ENCODE assay signal across 22 cellular contexts in the genomic region with DNA sequence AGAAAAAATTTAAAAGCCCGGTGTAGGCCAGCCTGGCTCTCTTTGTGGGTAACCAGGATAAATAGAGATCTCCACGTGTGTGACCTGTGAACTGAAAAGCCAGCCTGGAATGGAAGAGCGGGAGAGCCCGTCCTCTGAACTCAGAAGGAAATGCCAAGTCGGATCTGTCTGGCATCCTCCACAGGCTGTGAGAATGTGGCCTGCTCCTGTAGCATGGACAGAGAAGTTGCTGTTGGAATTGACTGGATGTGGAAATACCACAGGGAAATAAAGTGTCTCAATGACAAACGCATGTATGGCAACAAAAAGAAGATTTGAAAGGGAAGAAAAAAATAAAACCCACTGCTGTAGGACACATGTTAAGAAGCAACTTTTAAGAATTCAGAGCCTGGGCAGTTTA. TPM values are rescaled to one million over a fixed set of nuclear protein-coding genes. Genes with fewer than 3 reads are reported as not detected.
DNase-seq lines count a peak whose midpoint lies in the region; ATAC-seq and TF ChIP-seq lines count a peak whose summit lies in the region.
"Had no signal": no experiment of that assay in that cellular context is flagged by ENCODE, and none has a peak within 500 bp of the region (broad histone marks: within the 10 kb centered on the region; RNA-seq: fewer than 3 reads in every experiment).

No MANE protein-coding gene starts in this region.

- no peaks in the 10 kb centered on the region for H3K27me3 Mint-ChIP-seq in activated T-helper 17 cell treated with anti-CD3 and anti-CD28 coated beads, Interleukin-2, amount 50 U/mL, for 72 hours
- no peaks in the 10 kb centered on the region for H3K27me3 Mint-ChIP-seq in naive thymus-derived CD8-positive, alpha-beta T cell
- H3K27me3 Mint-ChIP-seq: CD4-positive, alpha-beta memory T cell had no signal

- peaks cover 95% of the 10 kb centered on the region for H3K36me3 Mint-ChIP-seq in activated T-helper 17 cell treated with anti-CD3 and anti-CD28 coated beads, Interleukin-2, amount 50 U/mL, for 72 hours (ENCODE audit: low read depth)
- H3K36me3 Mint-ChIP-seq in naive thymus-derived CD8-positive, alpha-beta T cell: peaks cover 5 to 82% (median 28%) of the 10 kb centered on the region in 3 donors

- H3K4me3 Mint-ChIP-seq in activated T-helper 17 cell treated with anti-CD3 and anti-CD28 coated beads, Interleukin-2, amount 50 U/mL, for 72 hours: no peak overlapping the region
- H3K4me3 Mint-ChIP-seq in naive thymus-derived CD8-positive, alpha-beta T cell: peak overlapping the region in 8 of 10 donors; percentile 7 to 56 (median 40)
- H3K4me3 Mint-ChIP-seq: GM23338 had no signal

- DNase-seq in AG08395 (ENCODE audit: low spot score): peak; percentile 40
- peak; percentile 69 for DNase-seq in AG10803 (ENCODE audit: low read depth)
- DNase-seq in naive thymus-derived CD8-positive, alpha-beta T cell: no peak
- DNase-seq in NCI-H748 (lab: John Stamatoyannopoulos, UW; ENCODE audit: unreplicated experiment): no peak
- DNase-seq: ACHN; BE2C; Calu3; CD4-positive, alpha-beta memory T cell; DMS53; EL; MM.1S; NCI-H1092; NCI-H1436 treated with DMSO at 0.1 percent for 48 hours; NCI-H2029; NCI-H2171; NCI-H446; NCI-H526 treated with DMSO at 0.1 percent for 48 hours had no signal

- no peaks in the 10 kb centered on the region for H3K9me3 Mint-ChIP-seq in activated T-helper 17 cell treated with anti-CD3 and anti-CD28 coated beads, Interleukin-2, amount 50 U/mL, for 72 hours
- peaks cover 0 to 1% (median 0%) of the 10 kb centered on the region in 9 donors for H3K9me3 Mint-ChIP-seq in naive thymus-derived CD8-positive, alpha-beta T cell
- H3K9me3 Mint-ChIP-seq: CD4-positive, alpha-beta memory T cell; GM23338 had no signal

- ATAC-seq in activated T-helper 17 cell treated with anti-CD3 and anti-CD28 coated beads, Interleukin-2, amount 50 U/mL, for 72 hours (replicated peaks): no peak
- no peak for ATAC-seq in naive thymus-derived CD8-positive, alpha-beta T cell
- no peak for ATAC-seq in HG03469 (IDR thresholded peaks at IDR 0.05; ENCODE audit: unreplicated experiment)
- no peak for ATAC-seq in activated CD4-positive, CD25-positive, alpha-beta regulatory T cell treated with anti-CD3 and anti-CD28 coated beads, Interleukin-2, amount 50 U/mL, for 24 hours
- ATAC-seq: GM23338, Panc1 had no signal

- TF ChIP-seq CTCF in AG10803 (conservative IDR thresholded peaks at IDR 0.05; ENCODE audit: low read length): no peak

- H3K4me1 Mint-ChIP-seq in activated T-helper 17 cell treated with anti-CD3 and anti-CD28 coated beads, Interleukin-2, amount 50 U/mL, for 72 hours: peaks cover 30% of the 10 kb centered on the region
- H3K4me1 Mint-ChIP-seq in naive thymus-derived CD8-positive, alpha-beta T cell: peaks cover 28 to 90% (median 78%) of the 10 kb centered on the region in 4 donors
- H3K4me1 Mint-ChIP-seq: GM23338 had no signal

- peak overlapping the region; percentile 59 for H3K27ac Mint-ChIP-seq in activated T-helper 17 cell treated with anti-CD3 and anti-CD28 coated beads, Interleukin-2, amount 50 U/mL, for 72 hours
- peak overlapping the region in 4 of 10 donors; percentile 25 to 87 (median 59) for H3K27ac Mint-ChIP-seq in naive thymus-derived CD8-positive, alpha-beta T cell
- H3K27ac Mint-ChIP-seq: GM23338 had no signal

- H3K4me3 ChIP-seq in AG10803 (ENCODE audit: low read length): no peak overlapping the region
- H3K4me3 ChIP-seq: GM23338 had no signal

- POLR2A ChIA-PET in naive thymus-derived CD8-positive, alpha-beta T cell (lab: Charles Lee): no interaction called here

RNA-seq across cellular contexts. Expression of gene KLHL36, which starts 6.7 kb away (rescaled TPM):
- total RNA-seq in activated T-helper 17 cell treated with anti-CD3 and anti-CD28 coated beads, Interleukin-2, amount 50 U/mL, for 72 hours: 10 to 100 TPM; 52.3 to 65.5 TPM
- 100 to 1,000 TPM; 151 to 157 TPM for total RNA-seq in naive thymus-derived CD8-positive, alpha-beta T cell
- polyA plus RNA-seq in naive thymus-derived CD8-positive, alpha-beta T cell: 10 to 100 TPM; 27.4 to 50.3 (median 32.0) TPM

RNA-seq across cellular contexts. Expression of gene COTL1, which starts 37.1 kb away (rescaled TPM):
- total RNA-seq in activated T-helper 17 cell treated with anti-CD3 and anti-CD28 coated beads, Interleukin-2, amount 50 U/mL, for 72 hours: 100 to 1,000 TPM; 250 to 505 TPM
- 100 to 1,000 TPM in 1 of 2 experiments, 10 to 100 TPM in 1; 99.1 to 101 TPM for total RNA-seq in naive thymus-derived CD8-positive, alpha-beta T cell
- polyA plus RNA-seq in naive thymus-derived CD8-positive, alpha-beta T cell: 100 to 1,000 TPM; 341 to 512 (median 425) TPM

RNA-seq across cellular contexts. Expression of gene USP10, which starts 44.8 kb away (rescaled TPM):
- total RNA-seq in activated T-helper 17 cell treated with anti-CD3 and anti-CD28 coated beads, Interleukin-2, amount 50 U/mL, for 72 hours: 100 to 1,000 TPM in 1 of 2 donors, 10 to 100 TPM in 1; 93.4 to 127 TPM
- 10 to 100 TPM; 79.5 to 87.3 TPM for total RNA-seq in naive thymus-derived CD8-positive, alpha-beta T cell
- 10 to 100 TPM; 61.3 to 89.8 (median 80.7) TPM for polyA plus RNA-seq in naive thymus-derived CD8-positive, alpha-beta T cell

Comparison
In these comparisons a context has a peak if more than half of its experiments do, and no peak if none do; other contexts are left out.
1. DNase-seq: peak in AG08395 (single experiment) and AG10803 (single experiment); none in naive thymus-derived CD8-positive, alpha-beta T cell (0 of 10) and NCI-H748 (single experiment).